Comparison of ENCODE assay signal across 28 cellular contexts in the genomic region with DNA sequence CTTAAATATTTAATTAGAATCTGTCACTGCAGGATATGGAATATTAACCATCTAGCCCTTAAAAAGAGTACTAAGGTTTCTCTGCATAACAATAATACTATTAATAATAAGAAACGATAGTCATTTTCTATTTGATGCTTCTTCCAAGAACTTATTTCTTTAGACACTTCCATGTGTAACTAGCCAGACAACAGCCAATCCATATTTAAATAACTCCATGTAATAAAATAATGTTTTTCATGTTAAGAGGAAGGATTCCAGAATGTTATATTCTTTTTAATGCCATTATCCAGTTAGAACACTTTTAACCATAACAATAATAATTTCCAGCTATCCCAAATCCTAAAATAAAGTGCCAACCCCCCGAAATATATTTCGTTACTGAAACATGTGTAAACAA.
"Had no signal": no experiment of that assay in that cellular context is flagged by ENCODE, and none has a peak within 500 bp of the region (broad histone marks: within the 10 kb centered on the region; RNA-seq: fewer than 3 reads in every experiment).

No MANE protein-coding gene starts in this region.

- FAIRE-seq: colon, endometrium, endothelial cell of umbilical vein, frontal cortex had no signal

- H3K9me3 ChIP-seq: colonic mucosa, esophagus muscularis mucosa, esophagus squamous epithelium, gastrocnemius medialis, gastroesophageal sphincter, heart left ventricle, heart right ventricle had no signal

- H3K27ac ChIP-seq: colonic mucosa, coronary artery, dorsolateral prefrontal cortex, epithelial cell of prostate, esophagus muscularis mucosa, esophagus squamous epithelium, foreskin keratinocyte, gastrocnemius medialis, gastroesophageal sphincter, heart left ventricle, heart right ventricle had no signal

- H3K27me3 Mint-ChIP-seq: dendritic cell treated with granulocyte-macrophage colony-stimulating factor and Interleukin-4, amounts not matched to agents 40 ng/mL and 50 ng/mL, for 4 days had no signal

- DNase-seq: colonic mucosa; cortex of kidney; dermis blood vessel endothelial cell; dorsolateral prefrontal cortex; effector CD4-positive, alpha-beta T cell; effector CD8-positive, alpha-beta T cell; effector memory CD4-positive, alpha-beta T cell; effector memory CD8-positive, alpha-beta T cell; endodermal cell; esophagus squamous epithelium; foreskin fibroblast; foreskin keratinocyte; foreskin melanocyte; gastrocnemius medialis; glutamatergic neuron; head of caudate nucleus; heart left ventricle; heart right ventricle had no signal

- H3K27me3 ChIP-seq: colonic mucosa, dorsolateral prefrontal cortex, esophagus muscularis mucosa, esophagus squamous epithelium, foreskin keratinocyte, gastrocnemius medialis, gastroesophageal sphincter, heart left ventricle, heart right ventricle had no signal

- H3K4me3 Mint-ChIP-seq: dendritic cell treated with granulocyte-macrophage colony-stimulating factor and Interleukin-4, amounts not matched to agents 40 ng/mL and 50 ng/mL, for 4 days; effector memory CD8-positive, alpha-beta T cell; endodermal cell had no signal

- H3K27ac Mint-ChIP-seq: dendritic cell treated with granulocyte-macrophage colony-stimulating factor and Interleukin-4, amounts not matched to agents 40 ng/mL and 50 ng/mL, for 4 days; effector memory CD8-positive, alpha-beta T cell; endodermal cell had no signal

- H3K36me3 ChIP-seq: colonic mucosa, esophagus muscularis mucosa, esophagus squamous epithelium, gastroesophageal sphincter, heart left ventricle had no signal

- H3K9me3 Mint-ChIP-seq: effector memory CD8-positive, alpha-beta T cell; endodermal cell had no signal

- H3K4me3 ChIP-seq: colonic mucosa, coronary artery, dorsolateral prefrontal cortex, esophagus muscularis mucosa, esophagus squamous epithelium, gastrocnemius medialis, gastroesophageal sphincter, heart left ventricle, heart right ventricle had no signal

- H3K4me1 ChIP-seq: colonic mucosa, esophagus muscularis mucosa, esophagus squamous epithelium, foreskin keratinocyte, gastrocnemius medialis, gastroesophageal sphincter, heart left ventricle, heart right ventricle had no signal

- ATAC-seq: effector memory CD8-positive, alpha-beta T cell; esophagus mucosa; foreskin keratinocyte; gastrocnemius medialis; gastroesophageal sphincter; heart left ventricle; heart right ventricle had no signal
